25 cellular contexts compared by ENCODE assay signal in the genomic region with DNA sequence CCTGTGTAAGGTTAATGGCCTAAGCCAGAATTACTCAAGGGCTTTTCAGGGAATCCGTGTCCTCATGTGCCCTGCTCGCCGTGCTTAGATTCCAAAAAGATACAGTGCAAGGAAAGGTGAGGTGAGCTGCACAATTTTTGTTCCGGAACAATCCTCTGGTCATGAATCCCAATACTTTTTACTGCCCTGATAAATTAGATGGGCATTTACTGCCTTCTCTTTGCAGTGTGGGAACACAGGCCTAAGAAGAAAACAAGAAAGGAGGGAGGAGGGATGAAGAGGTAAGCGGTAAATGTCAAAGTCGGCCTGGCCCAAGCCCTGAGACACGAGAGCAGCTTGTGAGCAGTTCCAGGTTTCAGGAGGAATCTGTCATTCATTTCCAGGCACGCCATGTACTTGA.
"Had no signal": no experiment of that assay in that cellular context is flagged by ENCODE, and none has a peak within 500 bp of the region (broad histone marks: within the 10 kb centered on the region; RNA-seq: fewer than 3 reads in every experiment).

No MANE protein-coding gene starts in this region.

- H3K36me3 ChIP-seq: colonic mucosa, esophagus squamous epithelium, gastrocnemius medialis, heart right ventricle, left lung, lower lobe of right lung had no signal

- H3K4me3 Mint-ChIP-seq: dendritic cell treated with granulocyte-macrophage colony-stimulating factor and Interleukin-4, amounts not matched to agents 40 ng/mL and 50 ng/mL, for 4 days; effector memory CD8-positive, alpha-beta T cell; endodermal cell; mesothelial cell of epicardium had no signal

- DNase-seq: colonic mucosa; cortex of kidney; effector CD8-positive, alpha-beta T cell; effector memory CD8-positive, alpha-beta T cell; endodermal cell; erythroblast; esophagus squamous epithelium; foreskin fibroblast; foreskin melanocyte; gastrocnemius medialis; glutamatergic neuron; heart right ventricle; hippocampal formation; left cardiac atrium; left lung; left ventricle myocardium superior; lower lobe of right lung; mesenchymal stem cell; mucosa of descending colon had no signal

- H3K27ac ChIP-seq: colonic mucosa, epithelial cell of prostate, esophagus squamous epithelium, gastrocnemius medialis, heart right ventricle, left lung, lower lobe of right lung had no signal

- H3K4me1 ChIP-seq: colonic mucosa, gastrocnemius medialis, heart right ventricle, left lung, lower lobe of right lung had no signal

- H3K27me3 ChIP-seq: colonic mucosa, gastrocnemius medialis, left lung had no signal

- H3K36me3 Mint-ChIP-seq: mesothelial cell of epicardium had no signal

- FAIRE-seq: endometrium, islet of Langerhans, keratinocyte had no signal

- H3K27ac Mint-ChIP-seq: dendritic cell treated with granulocyte-macrophage colony-stimulating factor and Interleukin-4, amounts not matched to agents 40 ng/mL and 50 ng/mL, for 4 days; effector memory CD8-positive, alpha-beta T cell; endodermal cell; mesothelial cell of epicardium had no signal

- H3K9me3 ChIP-seq: colonic mucosa, gastrocnemius medialis, mucosa of descending colon had no signal

- H3K9me3 Mint-ChIP-seq: dendritic cell treated with granulocyte-macrophage colony-stimulating factor and Interleukin-4, amounts not matched to agents 40 ng/mL and 50 ng/mL, for 4 days; effector memory CD8-positive, alpha-beta T cell had no signal

- H3K4me3 ChIP-seq: colonic mucosa, esophagus squamous epithelium, gastrocnemius medialis, heart right ventricle, left lung, lower lobe of right lung, mucosa of descending colon had no signal
